ENCODE assay signal across 10 cellular contexts in the genomic region with DNA sequence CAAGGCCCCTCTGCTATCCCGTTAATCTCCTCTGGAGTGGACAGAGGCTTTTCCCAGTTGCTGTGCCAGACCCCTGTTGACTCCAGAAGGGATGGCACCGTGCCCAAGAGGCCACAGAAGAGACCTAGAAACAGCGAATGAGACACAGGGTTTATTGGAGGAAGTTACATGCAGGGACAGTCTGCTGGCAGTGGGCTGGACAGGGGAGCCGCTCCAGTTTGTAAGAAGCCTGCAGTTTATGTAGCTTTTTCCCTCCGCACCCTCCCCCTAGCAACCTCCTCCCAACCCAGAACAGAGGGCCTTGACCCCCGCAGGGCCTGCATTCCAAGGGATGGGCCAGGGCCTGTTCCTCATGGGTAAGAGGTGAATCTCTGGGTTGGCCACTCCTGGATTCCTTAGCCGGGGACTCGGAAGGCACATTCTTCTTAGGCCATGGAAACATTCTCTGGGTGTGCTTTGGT.
DNase-seq lines count a peak whose midpoint lies in the region; ATAC-seq and TF ChIP-seq lines count a peak whose summit lies in the region.
"Had no signal": no experiment of that assay in that cellular context is flagged by ENCODE, and none has a peak within 500 bp of the region (broad histone marks: within the 10 kb centered on the region; RNA-seq: fewer than 3 reads in every experiment).

No MANE protein-coding gene starts in this region.

- peaks cover 3% of the 10 kb centered on the region; the same call in 1 of the 2 replicates for H3F3A ChIP-seq in DOHH2 (ENCODE audit: control insufficient read depth, insufficient read depth)

- TF ChIP-seq CTCF in DOHH2 (IDR thresholded peaks at IDR 0.05; ENCODE audit: low read depth, low read length, poor library complexity, severe bottlenecking) (no peak), fibroblast of villous mesenchyme (IDR thresholded peaks at IDR 0.05; ENCODE audit: insufficient read depth, low read depth, low read length) (no peak), osteoblast (IDR thresholded peaks at IDR 0.05; ENCODE audit: extremely low read depth, low read depth, low read length) (no peak)

- ATAC-seq in HG03097 (IDR thresholded peaks at IDR 0.05; ENCODE audit: low FRiP score, unreplicated experiment), result no peak
- no peak for ATAC-seq in left lobe of liver
- ATAC-seq in GM18502 (IDR thresholded peaks at IDR 0.05; ENCODE audit: poor library complexity, unreplicated experiment), result no peak
- ATAC-seq: HCT116 had no signal

- H3K9me3 ChIP-seq in DOHH2 (ENCODE audit: control insufficient read depth, insufficient read depth, low read length), result no peaks in the 10 kb centered on the region
- H3K9me3 ChIP-seq in osteoblast (ENCODE audit: low read depth, low read length), result no peaks in the 10 kb centered on the region

- no peaks in the 10 kb centered on the region for H3K79me2 ChIP-seq in DOHH2 (ENCODE audit: control insufficient read depth, low read length)
- H3K79me2 ChIP-seq in osteoblast (ENCODE audit: insufficient read depth, low read length), result no peaks in the 10 kb centered on the region

- peak overlapping the region; percentile 48; the same call in 1 of the 2 replicates for H3K27ac ChIP-seq in DOHH2 (ENCODE audit: low read depth, low read length)
- H3K27ac ChIP-seq in osteoblast (ENCODE audit: low read depth, low read length), result peak overlapping the region; percentile 11

- no peaks in the 10 kb centered on the region for H4K20me1 ChIP-seq in DOHH2 (ENCODE audit: control insufficient read depth, insufficient read depth, low read depth, low read length)
- H4K20me1 ChIP-seq in osteoblast (ENCODE audit: insufficient read depth, low read length), result no peaks in the 10 kb centered on the region

- H3K4me2 ChIP-seq in DOHH2 (ENCODE audit: low read length), result peak overlapping the region; percentile 45; the same call in 1 of the 2 replicates
- no peak overlapping the region for H3K4me2 ChIP-seq in osteoblast (ENCODE audit: insufficient read depth, low read length)

- no peaks in the 10 kb centered on the region for H3K36me3 ChIP-seq in DOHH2 (ENCODE audit: control insufficient read depth, low read length)
- H3K36me3 ChIP-seq in osteoblast (ENCODE audit: insufficient read depth, low read length), result no peaks in the 10 kb centered on the region

- H3K4me3 ChIP-seq in DOHH2 (ENCODE audit: low read length) (no peak overlapping the region), fibroblast of villous mesenchyme (ENCODE audit: low read depth, low read length) (no peak overlapping the region), osteoblast (ENCODE audit: insufficient read depth, low read length) (no peak overlapping the region)

- DNase-seq in RPMI7951 (ENCODE audit: low read depth) (peak; percentile 73), fibroblast of villous mesenchyme (ENCODE audit: low read depth) (peak; percentile 42), osteoblast (ENCODE audit: insufficient read length, low spot score, missing footprints) (no peak), left lobe of liver (ENCODE audit: low spot score) (no peak), T-helper 9 cell (no peak)
- DNase-seq: activated T-cell treated with anti-CD3 and anti-CD28 coated beads for 4 hours had no signal

- H3K9me2 ChIP-seq in DOHH2 (replicated peaks; ENCODE audit: control insufficient read depth, low read length), result no peaks in the 10 kb centered on the region

- H2AFZ ChIP-seq in osteoblast (ENCODE audit: low read length), result no peak overlapping the region

- H3K4me1 ChIP-seq in DOHH2 (ENCODE audit: control insufficient read depth, low read length) (peaks cover 41% of the 10 kb centered on the region), osteoblast (ENCODE audit: insufficient read depth, low read length) (peaks cover 26% of the 10 kb centered on the region)

- H3K27me3 ChIP-seq in DOHH2 (ENCODE audit: control insufficient read depth, low read length) (no peaks in the 10 kb centered on the region), osteoblast (ENCODE audit: insufficient read depth, low read length) (peaks cover 2% of the 10 kb centered on the region)

Comparison
In these comparisons a context has a peak if more than half of its experiments do, and no peak if none do; other contexts are left out.
1. DNase-seq: peak in RPMI7951 (single experiment) and fibroblast of villous mesenchyme (single experiment); none in osteoblast (single experiment), left lobe of liver (single experiment) and T-helper 9 cell (single experiment).